In genomic region chr22:27075028-27075678, GRCh38 we compare ENCODE assay signal across 22 cellular contexts.
A peak's percentile ranks its signal among the peaks of the same experiment; 100 is the strongest.
DNase-seq lines count a peak whose midpoint lies in the region; ATAC-seq and TF ChIP-seq lines count a peak whose summit lies in the region.
"Had no signal": no experiment of that assay in that cellular context is flagged by ENCODE, and none has a peak within 500 bp of the region (broad histone marks: within the 10 kb centered on the region; RNA-seq: fewer than 3 reads in every experiment).

No MANE protein-coding gene starts in this region.

- ATAC-seq in stimulated activated naive CD8-positive, alpha-beta T cell treated with anti-CD3 and anti-CD28 coated beads, Interleukin-15, Interleukin-2, amounts not matched to agents 100 U/mL and 50 U/mL, for 24 hours: peak; percentile 32
- no peak for ATAC-seq in stimulated activated naive CD8-positive, alpha-beta T cell treated with anti-CD3 and anti-CD28 coated beads, Interleukin-15, amount 100 ng/mL, for 72 hours
- no peak for ATAC-seq in stimulated activated effector memory CD8-positive, alpha-beta T cell treated with anti-CD3 and anti-CD28 coated beads, Interleukin-12 subunit alpha, Interleukin-12 subunit beta, amount 100 ng/mL, for 72 hours
- ATAC-seq: activated CD4-positive, CD25-positive, alpha-beta regulatory T cell treated with anti-CD3 and anti-CD28 coated beads, Interleukin-2, amount 50 U/mL, for 24 hours; activated naive CD4-positive, alpha-beta T cell treated with anti-CD3 and anti-CD28 coated beads, Interleukin-2, amount 50 U/mL, for 72 hours; left colon had no signal

- H3K36me3 Mint-ChIP-seq in stimulated activated effector memory CD8-positive, alpha-beta T cell treated with anti-CD3 and anti-CD28 coated beads, Interleukin-12 subunit alpha, Interleukin-12 subunit beta, amount 100 ng/mL, for 72 hours: no peaks in the 10 kb centered on the region
- H3K36me3 Mint-ChIP-seq in glutamatergic neuron (ENCODE audit: unreplicated experiment): no peaks in the 10 kb centered on the region
- H3K36me3 Mint-ChIP-seq: activated naive CD4-positive, alpha-beta T cell treated with anti-CD3 and anti-CD28 coated beads, Interleukin-2, amount 50 U/mL, for 72 hours; CD4-positive, CD25-positive, alpha-beta regulatory T cell; mesothelial cell of epicardium had no signal

- peaks cover 24% of the 10 kb centered on the region for H3K27me3 Mint-ChIP-seq in stimulated activated naive CD8-positive, alpha-beta T cell treated with anti-CD3 and anti-CD28 coated beads, Interleukin-15, amount 100 ng/mL, for 72 hours
- H3K27me3 Mint-ChIP-seq in glutamatergic neuron (ENCODE audit: unreplicated experiment): peaks cover 11% of the 10 kb centered on the region
- H3K27me3 Mint-ChIP-seq: CD4-positive, CD25-positive, alpha-beta regulatory T cell had no signal

- H3K4me1 Mint-ChIP-seq in stimulated activated naive CD8-positive, alpha-beta T cell treated with anti-CD3 and anti-CD28 coated beads, Interleukin-15, amount 100 ng/mL, for 72 hours: no peaks in the 10 kb centered on the region
- H3K4me1 Mint-ChIP-seq in stimulated activated effector memory CD8-positive, alpha-beta T cell treated with anti-CD3 and anti-CD28 coated beads, Interleukin-12 subunit alpha, Interleukin-12 subunit beta, amount 100 ng/mL, for 72 hours: no peaks in the 10 kb centered on the region
- H3K4me1 Mint-ChIP-seq in glutamatergic neuron (ENCODE audit: low read depth, unreplicated experiment): peaks cover 5% of the 10 kb centered on the region
- H3K4me1 Mint-ChIP-seq: CD4-positive, CD25-positive, alpha-beta regulatory T cell had no signal

- no peak overlapping the region for H3K27ac Mint-ChIP-seq in stimulated activated naive CD8-positive, alpha-beta T cell treated with anti-CD3 and anti-CD28 coated beads, Interleukin-15, amount 100 ng/mL, for 72 hours
- no peak overlapping the region for H3K27ac Mint-ChIP-seq in stimulated activated effector memory CD8-positive, alpha-beta T cell treated with anti-CD3 and anti-CD28 coated beads, Interleukin-12 subunit alpha, Interleukin-12 subunit beta, amount 100 ng/mL, for 72 hours
- H3K27ac Mint-ChIP-seq in glutamatergic neuron (ENCODE audit: unreplicated experiment): no peak overlapping the region
- H3K27ac Mint-ChIP-seq: activated naive CD4-positive, alpha-beta T cell treated with anti-CD3 and anti-CD28 coated beads, Interleukin-2, amount 50 U/mL, for 72 hours; CD4-positive, CD25-positive, alpha-beta regulatory T cell; mesothelial cell of epicardium had no signal

- DNase-seq in stimulated activated naive CD8-positive, alpha-beta T cell treated with anti-CD3 and anti-CD28 coated beads, Interleukin-15, Interleukin-2, amounts not matched to agents 100 U/mL and 50 U/mL, for 24 hours: no peak
- no peak for DNase-seq in stimulated activated naive CD8-positive, alpha-beta T cell treated with anti-CD3 and anti-CD28 coated beads, Interleukin-15, amount 100 ng/mL, for 72 hours
- peak; percentile 14 for DNase-seq in RKO (ENCODE audit: low spot score)
- peak; percentile 13 for DNase-seq in fibroblast of pulmonary artery (ENCODE audit: low read depth)
- DNase-seq in NCI-H1105 (lab: John Stamatoyannopoulos, UW): no peak
- no peak for DNase-seq in stimulated activated effector memory CD8-positive, alpha-beta T cell treated with anti-CD3 and anti-CD28 coated beads, Interleukin-12 subunit alpha, Interleukin-12 subunit beta, amount 100 ng/mL, for 72 hours (ENCODE audit: low spot score in 2 of 2)
- no peak for DNase-seq in glutamatergic neuron
- DNase-seq in stimulated activated CD4-positive, alpha-beta T cell treated with anti-CD3 and anti-CD28 coated beads, Interleukin-15, amount 100 ng/mL, for 24 hours: no peak
- DNase-seq: activated T-cell treated with anti-CD3 and anti-CD28 coated beads, Interleukin-2, amount 50 U/mL, for 48 hours; CD4-positive, CD25-positive, alpha-beta regulatory T cell; cortex of kidney; DMS 273 treated with DMSO at 0.1 percent for 48 hours; left colon; NCI-H1417; NCI-H524 treated with DMSO at 0.1 percent for 48 hours; stimulated activated CD4-positive, alpha-beta T cell treated with anti-CD3 and anti-CD28 coated beads, Interleukin-4, amount 100 ng/mL, for 24 hours; uterus had no signal

- H3K4me3 Mint-ChIP-seq in stimulated activated naive CD8-positive, alpha-beta T cell treated with anti-CD3 and anti-CD28 coated beads, Interleukin-15, amount 100 ng/mL, for 72 hours: no peak overlapping the region
- no peak overlapping the region for H3K4me3 Mint-ChIP-seq in stimulated activated effector memory CD8-positive, alpha-beta T cell treated with anti-CD3 and anti-CD28 coated beads, Interleukin-12 subunit alpha, Interleukin-12 subunit beta, amount 100 ng/mL, for 72 hours
- no peak overlapping the region for H3K4me3 Mint-ChIP-seq in glutamatergic neuron (ENCODE audit: unreplicated experiment)
- H3K4me3 Mint-ChIP-seq: CD4-positive, CD25-positive, alpha-beta regulatory T cell; mesothelial cell of epicardium had no signal

- no peaks in the 10 kb centered on the region for H3K9me3 Mint-ChIP-seq in stimulated activated naive CD8-positive, alpha-beta T cell treated with anti-CD3 and anti-CD28 coated beads, Interleukin-15, amount 100 ng/mL, for 72 hours
- H3K9me3 Mint-ChIP-seq in stimulated activated effector memory CD8-positive, alpha-beta T cell treated with anti-CD3 and anti-CD28 coated beads, Interleukin-12 subunit alpha, Interleukin-12 subunit beta, amount 100 ng/mL, for 72 hours: no peaks in the 10 kb centered on the region
- no peaks in the 10 kb centered on the region for H3K9me3 Mint-ChIP-seq in glutamatergic neuron (ENCODE audit: unreplicated experiment)
- H3K9me3 Mint-ChIP-seq: mesothelial cell of epicardium had no signal

- no peak overlapping the region for H3K4me3 ChIP-seq in fibroblast of pulmonary artery (replicated peaks; ENCODE audit: low read depth, low read length)
- H3K4me3 ChIP-seq: prostate gland, smooth muscle cell, uterus had no signal

- TF ChIP-seq CTCF in fibroblast of pulmonary artery (IDR thresholded peaks at IDR 0.05; ENCODE audit: low read length, missing control alignments): no peak
- TF ChIP-seq CTCF in glutamatergic neuron (IDR thresholded peaks at IDR 0.05; ENCODE audit: partially characterized antibody, unreplicated experiment): no peak

Comparison
In these comparisons a context has a peak if more than half of its experiments do, and no peak if none do; other contexts are left out.
1. DNase-seq: peak in RKO (single experiment) and fibroblast of pulmonary artery (single experiment); none in stimulated activated naive CD8-positive, alpha-beta T cell treated with anti-CD3 and anti-CD28 coated beads, Interleukin-15, Interleukin-2, amounts not matched to agents 100 U/mL and 50 U/mL, for 24 hours (single experiment), stimulated activated naive CD8-positive, alpha-beta T cell treated with anti-CD3 and anti-CD28 coated beads, Interleukin-15, amount 100 ng/mL, for 72 hours (0 of 2), NCI-H1105 (single experiment), stimulated activated effector memory CD8-positive, alpha-beta T cell treated with anti-CD3 and anti-CD28 coated beads, Interleukin-12 subunit alpha, Interleukin-12 subunit beta, amount 100 ng/mL, for 72 hours (0 of 2), glutamatergic neuron (single experiment) and stimulated activated CD4-positive, alpha-beta T cell treated with anti-CD3 and anti-CD28 coated beads, Interleukin-15, amount 100 ng/mL, for 24 hours (single experiment).